In genomic region chr1:112707217-112708001, GRCh38 we compare ENCODE assay signal across 8 cellular contexts. TPM values are rescaled to one million over a fixed set of nuclear protein-coding genes. Genes with fewer than 3 reads are reported as not detected.
DNase-seq lines count a peak whose midpoint lies in the region; ATAC-seq and TF ChIP-seq lines count a peak whose summit lies in the region.

No MANE protein-coding gene starts in this region.

- peak; percentile 48 for ATAC-seq in GM21390 (IDR thresholded peaks at IDR 0.05; ENCODE audit: unreplicated experiment)

- 5 to 7% methylated on average over 32 to 43 of the region's 43 CpGs for WGBS in esophagus, 2 donors

- no peaks in the 10 kb centered on the region for H3K9me3 ChIP-seq in OCI-LY1 (ENCODE audit: low read length)
- no peaks in the 10 kb centered on the region for H3K9me3 ChIP-seq in esophagus (ENCODE audit: control insufficient read depth in 2 of 2, insufficient read depth in 1 of 2, low read depth in 1 of 2, low read length in 1 of 2)

- H3K27ac ChIP-seq in OCI-LY1 (ENCODE audit: low read depth, low read length, poor library complexity, severe bottlenecking) (no peak overlapping the region), esophagus (ENCODE audit: low read depth in 2 of 2, low read length in 1 of 2) (peak overlapping the region; percentile 86 to 91)

- H3K9me3 Mint-ChIP-seq in activated T-cell treated with anti-CD3 and anti-CD28 coated beads, Interleukin-2, amount 50 U/mL, for 24 hours: no peaks in the 10 kb centered on the region

- H3K36me3 Mint-ChIP-seq in activated T-cell treated with anti-CD3 and anti-CD28 coated beads, Interleukin-2, amount 50 U/mL, for 24 hours (ENCODE audit: low read depth): peaks cover 2% of the 10 kb centered on the region

- TF ChIP-seq CTCF in OCI-LY1 (IDR thresholded peaks at IDR 0.05; ENCODE audit: low read length): peak; percentile 81

- H3K27me3 Mint-ChIP-seq in activated T-cell treated with anti-CD3 and anti-CD28 coated beads, Interleukin-2, amount 50 U/mL, for 24 hours: peaks cover 14% of the 10 kb centered on the region

- H3K36me3 ChIP-seq in OCI-LY1 (ENCODE audit: insufficient read depth, low read length) (no peaks in the 10 kb centered on the region), esophagus (ENCODE audit: control insufficient read depth in 2 of 2, insufficient read depth in 2 of 2, low read length in 1 of 2) (peaks cover 0 to 2% of the 10 kb centered on the region in 2 donors)

- peak overlapping the region; percentile 62 for H3K4me3 Mint-ChIP-seq in activated T-cell treated with anti-CD3 and anti-CD28 coated beads, Interleukin-2, amount 50 U/mL, for 24 hours

- peak overlapping the region; percentile 79 for H3K27ac Mint-ChIP-seq in activated T-cell treated with anti-CD3 and anti-CD28 coated beads, Interleukin-2, amount 50 U/mL, for 24 hours

- peaks cover 6% of the 10 kb centered on the region; the same call in 1 of the 2 replicates for H3F3A ChIP-seq in OCI-LY1 (ENCODE audit: insufficient read depth, low read length)

- H3K9ac ChIP-seq in OCI-LY1 (ENCODE audit: low read length): peak overlapping the region; percentile 54; the same call in 1 of the 2 replicates

- peak overlapping the region; percentile 88 for H3K4me2 ChIP-seq in OCI-LY1 (ENCODE audit: low read length)

- DNase-seq in DMS153 (lab: John Stamatoyannopoulos, UW) (peak; percentile 74), HT-29 (ENCODE audit: low spot score) (peak; percentile 91), mucosa of gallbladder (ENCODE audit: low spot score) (peak; percentile 86)
- peak; percentile 82 for DNase-seq in activated T-cell treated with anti-CD3 and anti-CD28 coated beads, Interleukin-2, amount 50 U/mL, for 24 hours
- peak in 5 of 6 experiments; percentile 27 to 42 (median 41) for DNase-seq in stimulated activated naive CD4-positive, alpha-beta T cell (lab: John Stamatoyannopoulos, UW)

- H3K4me1 Mint-ChIP-seq in activated T-cell treated with anti-CD3 and anti-CD28 coated beads, Interleukin-2, amount 50 U/mL, for 24 hours (ENCODE audit: low read depth): peaks cover 53% of the 10 kb centered on the region

- H3K4me3 ChIP-seq in OCI-LY1 (ENCODE audit: low read depth, low read length, poor library complexity, severe bottlenecking) (peak overlapping the region; percentile 70), esophagus (ENCODE audit: low read depth in 1 of 2, low read length in 2 of 2) (peak overlapping the region; percentile 79 to 82)

- no peaks in the 10 kb centered on the region for H3K9me2 ChIP-seq in OCI-LY1 (ENCODE audit: low read depth, low read length)

- no peak overlapping the region for H2AFZ ChIP-seq in OCI-LY1 (ENCODE audit: low read length)

- no peaks in the 10 kb centered on the region for H3K79me2 ChIP-seq in OCI-LY1 (ENCODE audit: insufficient read depth, low read length)

- H3K27me3 ChIP-seq in OCI-LY1 (ENCODE audit: insufficient read depth, low read length) (no peaks in the 10 kb centered on the region; the same call in 1 of the 2 replicates), esophagus (ENCODE audit: control insufficient read depth in 1 of 2, insufficient read depth in 2 of 2, low read length in 2 of 2) (no peaks in the 10 kb centered on the region)

- no peaks in the 10 kb centered on the region for H4K20me1 ChIP-seq in OCI-LY1 (ENCODE audit: insufficient read depth, low read length)

- peaks cover 29% of the 10 kb centered on the region for H3K4me1 ChIP-seq in OCI-LY1 (ENCODE audit: insufficient read depth, low read length, severe bottlenecking)
- peaks cover 11 to 16% of the 10 kb centered on the region in 2 donors for H3K4me1 ChIP-seq in esophagus (ENCODE audit: control insufficient read depth in 2 of 2, insufficient read depth in 2 of 2, low read length in 1 of 2)

RNA-seq across cellular contexts. Expression of gene RHOC, which starts 0.5 kb away (rescaled TPM):
- 374 and 385 TPM in 2 replicates for total RNA-seq in HT-29 (2014; rRNA removed; shearing (Covaris generic))
- polyA plus RNA-seq in esophagus: 10 to 100 TPM; 53.0 to 89.5 TPM
- 300 TPM for total RNA-seq in mucosa of gallbladder

RNA-seq across cellular contexts. Expression of gene PPM1J, which starts 7.7 kb away (rescaled TPM):
- 0.56 and 2.1 TPM in 2 replicates for total RNA-seq in HT-29 (2014; rRNA removed; shearing (Covaris generic))
- 1 to 10 TPM; 2.8 to 3.5 TPM for polyA plus RNA-seq in esophagus
- total RNA-seq in mucosa of gallbladder: 1.1 TPM

RNA-seq across cellular contexts. Expression of gene MOV10, which starts 33.0 kb away (rescaled TPM):
- 94.5 and 125 TPM in 2 replicates for total RNA-seq in HT-29 (2014; rRNA removed; shearing (Covaris generic))
- 10 to 100 TPM; 43.2 to 67.6 TPM for polyA plus RNA-seq in esophagus
- total RNA-seq in mucosa of gallbladder: 85.7 TPM

Comparison
In these comparisons a context has a peak if more than half of its experiments do, and no peak if none do; other contexts are left out.
1. DNase-seq: peak in every context shown above with its lines; median percentile 91 in HT-29; 86 in mucosa of gallbladder; 82 in activated T-cell treated with anti-CD3 and anti-CD28 coated beads, Interleukin-2, amount 50 U/mL, for 24 hours; 74 in DMS153; 41 in stimulated activated naive CD4-positive, alpha-beta T cell.